In the genomic region with DNA sequence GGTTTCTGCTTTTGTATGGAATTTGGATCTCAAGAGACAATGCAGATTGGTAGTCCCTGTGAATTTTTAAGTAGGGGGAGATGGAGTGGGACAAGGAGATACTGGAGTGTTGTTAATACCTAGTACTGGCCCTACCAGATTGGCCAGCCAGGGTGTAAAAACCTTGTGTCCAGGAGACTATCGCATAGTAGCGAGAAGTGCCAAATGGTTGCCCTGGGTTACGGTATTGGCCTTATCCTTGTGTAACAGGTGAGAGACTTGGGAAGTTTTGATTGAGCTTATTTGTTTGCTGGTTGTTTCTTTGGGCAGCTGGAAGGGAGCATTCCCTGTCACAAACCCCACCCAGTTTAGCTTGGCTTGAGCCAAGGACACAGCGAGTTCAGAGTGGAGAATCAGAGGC, we compare ENCODE assay signal across 17 cellular contexts. TPM values are rescaled to one million over a fixed set of nuclear protein-coding genes. Genes with fewer than 3 reads are reported as not detected.
"Had no signal": no experiment of that assay in that cellular context is flagged by ENCODE, and none has a peak within 500 bp of the region (broad histone marks: within the 10 kb centered on the region; RNA-seq: fewer than 3 reads in every experiment).

No MANE protein-coding gene starts in this region.

- H3K4me2 ChIP-seq: hepatocyte had no signal

- H3K27me3 ChIP-seq: esophagus squamous epithelium, hepatocyte, ovary, tibial artery, uterus had no signal

- H3K27ac ChIP-seq: coronary artery, esophagus squamous epithelium, hepatocyte, ovary, tibial artery, uterus had no signal

- H2AFZ ChIP-seq: hepatocyte had no signal

- H3K4me1 ChIP-seq: tibial artery, uterus had no signal

- ATAC-seq: left lobe of liver, sciatic nerve had no signal

- H3K79me2 ChIP-seq: hepatocyte had no signal

- DNase-seq: activated gamma-delta T cell; central memory CD4-positive, alpha-beta T cell; esophagus squamous epithelium; ovary; SIG-M5; tibial artery; uterus had no signal

- H3K4me3 ChIP-seq: coronary artery, esophagus squamous epithelium, hepatocyte, ovary, tibial artery, uterus had no signal

- H3K36me3 ChIP-seq: ovary, uterus had no signal

- H3K9me3 ChIP-seq: esophagus squamous epithelium, ovary, tibial artery, uterus had no signal

RNA-seq across cellular contexts. Expression of a gene that starts 5.4 kb away (rescaled TPM):
- total RNA-seq: glomerular endothelial cell, hepatocyte, sciatic nerve, uterus had no signal
- polyA plus RNA-seq: hepatocyte, keratinocyte, ovary had no signal

RNA-seq across cellular contexts. Expression of a gene that starts 59.3 kb away (rescaled TPM):
- total RNA-seq: endothelial cell of umbilical vein, esophagus squamous epithelium, fibroblast of villous mesenchyme, glomerular endothelial cell, hepatocyte, left lobe of liver, lung microvascular endothelial cell, ovary, pulmonary artery endothelial cell, sciatic nerve, uterus had no signal
- polyA plus RNA-seq: endothelial cell of umbilical vein, hepatocyte, keratinocyte, ovary had no signal
